In genomic region chr1:9426291-9426711, GRCh38 we compare ENCODE assay signal across 8 cellular contexts.
A peak's percentile ranks its signal among the peaks of the same experiment; 100 is the strongest.
DNase-seq lines count a peak whose midpoint lies in the region; ATAC-seq and TF ChIP-seq lines count a peak whose summit lies in the region.

No MANE protein-coding gene starts in this region.

- H3K27me3 Mint-ChIP-seq in Caco-2 (ENCODE audit: insufficient read depth, unreplicated experiment), result no peaks in the 10 kb centered on the region

- H3K27ac Mint-ChIP-seq in Caco-2 (ENCODE audit: unreplicated experiment), result no peak overlapping the region

- peaks cover 6% of the 10 kb centered on the region; the same call in 1 of the 2 replicates for H3K4me1 ChIP-seq in Caco-2

- H3K9me3 ChIP-seq in Caco-2, result no peaks in the 10 kb centered on the region

- H3K9me3 Mint-ChIP-seq in Caco-2 (ENCODE audit: unreplicated experiment), result no peaks in the 10 kb centered on the region

- peaks cover 12% of the 10 kb centered on the region for H3K36me3 Mint-ChIP-seq in Caco-2 (ENCODE audit: insufficient read depth, unreplicated experiment)

- peaks cover 9% of the 10 kb centered on the region for H3K4me1 Mint-ChIP-seq in Caco-2 (ENCODE audit: low read depth, unreplicated experiment)

- in situ Hi-C loops in GM13977 (cut with MboI; ENCODE audit: low pct_unique_long_range_greater_than_20kb, low sequenced_read_pairs, unreplicated experiment), result no loop called here

- no TSS peak for BruUV-seq in Caco-2 (replicated peaks; lab: Mats Ljungman, UMichigan)

- peak; percentile 67 for ATAC-seq in HG02759 (IDR thresholded peaks at IDR 0.05; ENCODE audit: unreplicated experiment)

- POLR2A ChIA-PET in Caco-2 (lab: Charles Lee), result interaction anchor here (0.5 kb wide), 1 partner anchor 13 kb away, joined by 6 read pairs; no protein-coding TSS in a partner anchor

- H3K36me3 ChIP-seq in Caco-2 (ENCODE audit: control insufficient read depth, insufficient read depth, low read length), result no peaks in the 10 kb centered on the region

- H3K4me3 ChIP-seq in Caco-2 (ENCODE audit: low read depth, low read length), result no peak overlapping the region

- no peaks in the 10 kb centered on the region for H3K27me3 ChIP-seq in Caco-2 (replicated peaks; ENCODE audit: control insufficient read depth, insufficient read depth, low read length)

- CTCF ChIA-PET in Caco-2 (lab: Charles Lee), result no interaction called here

- DNase-seq in GM13977 (ENCODE audit: low spot score) (peak; percentile 82), NOMO-1 treated with dmso at 0.1 percent for 144 hours (lab: John Stamatoyannopoulos, UW; ENCODE audit: unreplicated experiment) (peak; percentile 80), activated T-helper 1 cell treated with Interleukin-2 at 50 U/mL for 16 hours (ENCODE audit: low read depth) (peak; percentile 68), iPS-NIHi11 (ENCODE audit: low spot score) (no peak), NCI-H2107 treated with DMSO at 0.1 percent for 48 hours (lab: John Stamatoyannopoulos, UW; ENCODE audit: unreplicated experiment) (no peak), Caco-2 (no peak)
- peak; percentile 82 for DNase-seq in stimulated activated CD4-positive, alpha-beta T cell treated with anti-CD3 and anti-CD28 coated beads, Interleukin-15, amount 100 ng/mL, for 24 hours

- no peak overlapping the region for H3K4me3 Mint-ChIP-seq in Caco-2 (ENCODE audit: unreplicated experiment)

- no peak for TF ChIP-seq CTCF in GM13977 (IDR thresholded peaks at IDR 0.05; ENCODE audit: extremely low read depth, insufficient read depth, missing control alignments)
- no peak for TF ChIP-seq CTCF in Caco-2 (IDR thresholded peaks at IDR 0.05; ENCODE audit: insufficient read depth in 1 of 2, low read depth in 1 of 2, low read length in 1 of 2, severe bottlenecking in 1 of 2, unreplicated experiment in 1 of 2)

- intact Hi-C loops in Caco-2 (cut with micrococcal nuclease; ENCODE audit: unreplicated experiment), result no loop called here

Comparison
In these comparisons a context has a peak if more than half of its experiments do, and no peak if none do; other contexts are left out.
1. DNase-seq: peak in GM13977 (single experiment), NOMO-1 treated with dmso at 0.1 percent for 144 hours (single experiment), activated T-helper 1 cell treated with Interleukin-2 at 50 U/mL for 16 hours (single experiment) and stimulated activated CD4-positive, alpha-beta T cell treated with anti-CD3 and anti-CD28 coated beads, Interleukin-15, amount 100 ng/mL, for 24 hours (single experiment); none in iPS-NIHi11 (single experiment), NCI-H2107 treated with DMSO at 0.1 percent for 48 hours (single experiment) and Caco-2 (0 of 2).